Comparison of ENCODE assay signal across 26 cellular contexts in the genomic region with DNA sequence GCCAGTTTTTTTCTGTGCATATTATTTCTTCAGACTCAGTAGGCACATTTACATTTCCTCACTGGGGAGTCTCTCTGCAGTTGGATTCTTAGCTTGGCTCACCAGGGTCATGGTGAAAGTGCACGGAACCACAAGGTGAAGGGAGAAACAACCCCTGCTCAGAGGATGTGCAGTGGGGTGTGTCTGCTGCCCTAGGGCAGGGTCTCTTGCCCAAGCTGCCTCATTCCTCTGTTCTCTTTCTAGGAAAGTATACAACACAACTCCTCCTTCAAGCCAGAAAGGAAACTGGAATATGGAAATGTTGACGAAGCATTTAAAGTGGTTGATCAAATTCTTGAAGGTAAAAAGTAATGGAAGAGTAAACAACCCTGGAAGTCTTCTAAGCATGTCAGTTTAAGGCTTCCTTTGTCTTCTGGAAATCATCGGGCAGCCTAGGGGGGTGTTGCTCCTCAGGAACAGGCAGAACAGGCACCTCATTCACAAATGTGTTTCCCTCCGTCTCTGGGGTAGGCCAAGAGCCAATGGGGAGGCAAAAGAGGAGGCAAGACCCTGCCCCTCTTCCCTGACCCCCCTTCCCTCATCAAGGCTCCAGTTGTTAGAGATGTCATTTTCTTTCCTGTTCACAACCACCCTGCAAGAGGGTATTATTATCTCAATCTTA. TPM values are rescaled to one million over a fixed set of nuclear protein-coding genes. Genes with fewer than 3 reads are reported as not detected.
"Had no signal": no experiment of that assay in that cellular context is flagged by ENCODE, and none has a peak within 500 bp of the region (broad histone marks: within the 10 kb centered on the region; RNA-seq: fewer than 3 reads in every experiment).

No MANE protein-coding gene starts in this region.

- H3K4me3 ChIP-seq: colonic mucosa, gastrocnemius medialis, ovary, right atrium auricular region, smooth muscle cell, suprapubic skin, tibial nerve had no signal

- H3K27me3 ChIP-seq: colonic mucosa, gastrocnemius medialis, ovary, right atrium auricular region, suprapubic skin, tibial nerve had no signal

- H3K4me1 Mint-ChIP-seq: activated CD8-positive, alpha-beta memory T cell treated with anti-CD3 and anti-CD28 coated beads, Interleukin-2, amount 10 ng/mL, durations not matched to agents 7 days and 5 days; activated naive CD4-positive, alpha-beta T cell treated with anti-CD3 and anti-CD28 coated beads, Interleukin-2, amount 50 U/mL, for 24 hours; activated naive CD8-positive, alpha-beta T cell treated with anti-CD3 and anti-CD28 coated beads, Interleukin-2, amount 50 U/mL, for 24 hours; naive B cell had no signal

- H3K4me3 Mint-ChIP-seq: activated CD8-positive, alpha-beta memory T cell treated with anti-CD3 and anti-CD28 coated beads, Interleukin-2, amount 10 ng/mL, durations not matched to agents 7 days and 5 days; activated CD8-positive, alpha-beta T cell treated with anti-CD3 and anti-CD28 coated beads for 36 hours; activated naive CD4-positive, alpha-beta T cell treated with anti-CD3 and anti-CD28 coated beads, Interleukin-2, amount 50 U/mL, for 24 hours; activated naive CD8-positive, alpha-beta T cell treated with anti-CD3 and anti-CD28 coated beads, Interleukin-2, amount 50 U/mL, for 24 hours; mesothelial cell of epicardium; naive B cell; nephron progenitor cell had no signal

- H3K36me3 ChIP-seq: colonic mucosa, gastrocnemius medialis, ovary, right atrium auricular region had no signal

- H3K27me3 Mint-ChIP-seq: naive B cell, progenitor cell of endocrine pancreas had no signal

- H3K4me1 ChIP-seq: colonic mucosa, gastrocnemius medialis, right atrium auricular region, suprapubic skin, tibial nerve had no signal

- H3K4me2 ChIP-seq: smooth muscle cell had no signal

- H3K36me3 Mint-ChIP-seq: activated CD8-positive, alpha-beta memory T cell treated with anti-CD3 and anti-CD28 coated beads, Interleukin-2, amount 10 ng/mL, durations not matched to agents 7 days and 5 days; activated naive CD4-positive, alpha-beta T cell treated with anti-CD3 and anti-CD28 coated beads, Interleukin-2, amount 50 U/mL, for 24 hours; mesothelial cell of epicardium; naive B cell had no signal

- H3K27ac Mint-ChIP-seq: activated CD8-positive, alpha-beta memory T cell treated with anti-CD3 and anti-CD28 coated beads, Interleukin-2, amount 10 ng/mL, durations not matched to agents 7 days and 5 days; activated CD8-positive, alpha-beta T cell treated with anti-CD3 and anti-CD28 coated beads for 36 hours; activated naive CD4-positive, alpha-beta T cell treated with anti-CD3 and anti-CD28 coated beads, Interleukin-2, amount 50 U/mL, for 24 hours; activated naive CD8-positive, alpha-beta T cell treated with anti-CD3 and anti-CD28 coated beads, Interleukin-2, amount 50 U/mL, for 24 hours; activated T-helper 2 cell treated with anti-CD3 and anti-CD28 coated beads, Interferon-gamma antibody, Interleukin-2, Interleukin-4, amounts not matched to agents 10 μg/mL and 5 μg/mL and 100 μg/mL, durations not matched to agents 14 hours and 24 hours and 36 hours; mesothelial cell of epicardium; nephron progenitor cell; progenitor cell of endocrine pancreas had no signal

- DNase-seq: activated CD4-positive, alpha-beta T cell treated with anti-CD3 and anti-CD28 coated beads for 1 hour; activated CD4-positive, alpha-beta T cell treated with anti-CD3 and anti-CD28 coated beads, Interleukin-2, amount 50 U/mL, for 1 hour; activated CD8-positive, alpha-beta memory T cell treated with anti-CD3 and anti-CD28 coated beads, Interleukin-2, amount 10 ng/mL, durations not matched to agents 7 days and 5 days; activated CD8-positive, alpha-beta T cell treated with anti-CD3 and anti-CD28 coated beads for 36 hours; activated naive CD8-positive, alpha-beta T cell treated with anti-CD3 and anti-CD28 coated beads, Interleukin-2, amount 50 U/mL, for 24 hours; activated T-cell treated with anti-CD3 and anti-CD28 coated beads, Interleukin-2, amount 50 U/mL, for 48 hours; cerebellar nuclear complex; colonic mucosa; effector memory CD4-positive, alpha-beta T cell; gastrocnemius medialis; glutamatergic neuron; left colon; naive B cell; nephron progenitor cell; ovary; stimulated activated CD4-positive, alpha-beta T cell treated with anti-CD3 and anti-CD28 coated beads, Interleukin-1b, Interleukin-23, amount 100 ng/mL, for 48 hours; stimulated activated naive CD4-positive, alpha-beta T cell; T-helper 2 cell had no signal

- ATAC-seq: activated CD8-positive, alpha-beta memory T cell treated with anti-CD3 and anti-CD28 coated beads, Interleukin-2, amount 10 ng/mL, durations not matched to agents 7 days and 5 days; activated CD8-positive, alpha-beta T cell treated with anti-CD3 and anti-CD28 coated beads for 36 hours; activated naive CD8-positive, alpha-beta T cell treated with anti-CD3 and anti-CD28 coated beads, Interleukin-2, amount 50 U/mL, for 24 hours; gastrocnemius medialis; left colon had no signal

- H3K9me3 ChIP-seq: colonic mucosa, gastrocnemius medialis, ovary, right atrium auricular region, suprapubic skin, tibial nerve had no signal

- H3K9me3 Mint-ChIP-seq: activated CD8-positive, alpha-beta T cell treated with anti-CD3 and anti-CD28 coated beads for 36 hours; activated naive CD4-positive, alpha-beta T cell treated with anti-CD3 and anti-CD28 coated beads, Interleukin-2, amount 50 U/mL, for 24 hours; activated naive CD8-positive, alpha-beta T cell treated with anti-CD3 and anti-CD28 coated beads, Interleukin-2, amount 50 U/mL, for 24 hours; activated T-helper 2 cell treated with anti-CD3 and anti-CD28 coated beads, Interferon-gamma antibody, Interleukin-2, Interleukin-4, amounts not matched to agents 10 μg/mL and 5 μg/mL and 100 μg/mL, durations not matched to agents 14 hours and 24 hours and 36 hours; mesothelial cell of epicardium; nephron progenitor cell had no signal

- H3K27ac ChIP-seq: colonic mucosa, gastrocnemius medialis, ovary, right atrium auricular region, suprapubic skin, tibial nerve had no signal

RNA-seq across cellular contexts. Expression of gene AOX1, which starts 41.4 kb away (rescaled TPM):
- total RNA-seq: activated T-helper 2 cell treated with anti-CD3 and anti-CD28 coated beads, Interferon-gamma antibody, Interleukin-2, Interleukin-4, amounts not matched to agents 10 μg/mL and 5 μg/mL and 100 μg/mL, durations not matched to agents 14 hours and 24 hours and 36 hours had no signal
- polyA plus RNA-seq: smooth muscle cell had no signal
